Comparison of ENCODE assay signal across 19 cellular contexts in genomic region chr3:29349049-29349448, GRCh38.
DNase-seq lines count a peak whose midpoint lies in the region; ATAC-seq, FAIRE-seq and TF ChIP-seq lines count a peak whose summit lies in the region.
"Had no signal": no experiment of that assay in that cellular context is flagged by ENCODE, and none has a peak within 500 bp of the region (broad histone marks: within the 10 kb centered on the region; RNA-seq: fewer than 3 reads in every experiment).

No MANE protein-coding gene starts in this region.

- no peak for TF ChIP-seq POLR2A in GM12892 (IDR thresholded peaks at IDR 0.05; ENCODE audit: low read depth, low read length)

- 0 out of 2 replicates have a peak, but pooled peaks cover 3% of the 10 kb centered on the region for H3K27me3 ChIP-seq in OCI-LY3 (ENCODE audit: low read depth, low read length)
- no peaks in the 10 kb centered on the region for H3K27me3 ChIP-seq in osteoblast (ENCODE audit: insufficient read depth, low read length)

- peak overlapping the region; percentile 96 for H3K27ac Mint-ChIP-seq in chondrocyte (ENCODE audit: unreplicated experiment)
- H3K27ac Mint-ChIP-seq in activated CD8-positive, alpha-beta memory T cell treated with anti-CD3 and anti-CD28 coated beads, Interleukin-2, amount 10 ng/mL, durations not matched to agents 7 days and 5 days, result no peak overlapping the region
- H3K27ac Mint-ChIP-seq: B cell; CD4-positive, alpha-beta memory T cell; GM23338; HFFc6 had no signal

- H4K20me1 ChIP-seq in OCI-LY3 (ENCODE audit: insufficient read depth, low read length) (no peaks in the 10 kb centered on the region), osteoblast (ENCODE audit: insufficient read depth, low read length) (no peaks in the 10 kb centered on the region)

- no peaks in the 10 kb centered on the region for H3K27me3 Mint-ChIP-seq in chondrocyte (ENCODE audit: low read depth)
- no peaks in the 10 kb centered on the region for H3K27me3 Mint-ChIP-seq in activated CD8-positive, alpha-beta memory T cell treated with anti-CD3 and anti-CD28 coated beads, Interleukin-2, amount 10 ng/mL, durations not matched to agents 7 days and 5 days
- H3K27me3 Mint-ChIP-seq: B cell; CD4-positive, alpha-beta memory T cell had no signal

- no peak for ATAC-seq in activated CD8-positive, alpha-beta memory T cell treated with anti-CD3 and anti-CD28 coated beads, Interleukin-2, amount 10 ng/mL, durations not matched to agents 7 days and 5 days
- no peak for ATAC-seq in HG03342 (IDR thresholded peaks at IDR 0.05; ENCODE audit: unreplicated experiment)
- ATAC-seq: GM23338 had no signal

- H3K4me3 ChIP-seq in OCI-LY3 (ENCODE audit: low read length) (no peak overlapping the region), osteoblast (ENCODE audit: insufficient read depth, low read length) (no peak overlapping the region)
- H3K4me3 ChIP-seq: GM23338 had no signal

- H3K9ac ChIP-seq in OCI-LY3 (ENCODE audit: low read length), result no peak overlapping the region

- H3K36me3 Mint-ChIP-seq in chondrocyte (ENCODE audit: low read depth), result peaks cover 2% of the 10 kb centered on the region
- no peaks in the 10 kb centered on the region for H3K36me3 Mint-ChIP-seq in activated CD8-positive, alpha-beta memory T cell treated with anti-CD3 and anti-CD28 coated beads, Interleukin-2, amount 10 ng/mL, durations not matched to agents 7 days and 5 days
- H3K36me3 Mint-ChIP-seq: CD4-positive, alpha-beta memory T cell had no signal

- no peaks in the 10 kb centered on the region for H3K79me2 ChIP-seq in OCI-LY3 (ENCODE audit: low read length)
- H3K79me2 ChIP-seq in osteoblast (ENCODE audit: insufficient read depth, low read length), result peaks cover 81% of the 10 kb centered on the region

- H3K9me3 Mint-ChIP-seq in chondrocyte (ENCODE audit: low read depth), result no peaks in the 10 kb centered on the region
- H3K9me3 Mint-ChIP-seq in activated CD8-positive, alpha-beta memory T cell treated with anti-CD3 and anti-CD28 coated beads, Interleukin-2, amount 10 ng/mL, durations not matched to agents 7 days and 5 days (ENCODE audit: low read depth), result peaks cover 3% of the 10 kb centered on the region
- H3K9me3 Mint-ChIP-seq: GM23338, HFFc6 had no signal

- no peaks in the 10 kb centered on the region for H3K36me3 ChIP-seq in OCI-LY3 (replicated peaks; ENCODE audit: low read depth, low read length)
- H3K36me3 ChIP-seq in osteoblast (ENCODE audit: insufficient read depth, low read length), result no peaks in the 10 kb centered on the region

- H2AFZ ChIP-seq in OCI-LY3 (ENCODE audit: low read depth, low read length), result peak overlapping the region; percentile 31
- no peak overlapping the region for H2AFZ ChIP-seq in osteoblast (ENCODE audit: low read length)
- H2AFZ ChIP-seq: GM23338 had no signal

- FAIRE-seq in GM12892 (lab: Jason Lieb, UNC), result peak; percentile 36

- H3K4me2 ChIP-seq in OCI-LY3 (ENCODE audit: low read length) (no peak overlapping the region), osteoblast (ENCODE audit: insufficient read depth, low read length) (no peak overlapping the region)
- H3K4me2 ChIP-seq: GM23338 had no signal

- CTCF ChIA-PET in activated CD8-positive, alpha-beta memory T cell treated with anti-CD3 and anti-CD28 coated beads, Interleukin-2, amount 10 ng/mL, durations not matched to agents 7 days and 5 days (lab: Charles Lee), result no interaction called here

- no peak for TF ChIP-seq CTCF in OCI-LY3 (IDR thresholded peaks at IDR 0.05; ENCODE audit: low read depth, low read length)
- no peak for TF ChIP-seq CTCF in chondrocyte (IDR thresholded peaks at IDR 0.05)
- no peak for TF ChIP-seq CTCF in osteoblast (IDR thresholded peaks at IDR 0.05; ENCODE audit: extremely low read depth, low read depth, low read length)

- no peak for DNase-seq in GM12892 (ENCODE audit: insufficient read length)
- no peak for DNase-seq in chondrocyte (ENCODE audit: low spot score)
- DNase-seq in osteoblast (ENCODE audit: insufficient read length, low spot score, missing footprints), result no peak
- DNase-seq in activated CD8-positive, alpha-beta memory T cell treated with anti-CD3 and anti-CD28 coated beads, Interleukin-2, amount 10 ng/mL, durations not matched to agents 7 days and 5 days, result no peak
- DNase-seq in COLO829 (ENCODE audit: low spot score), result no peak
- no peak for DNase-seq in NCI-H2029 treated with DMSO at 0.1 percent for 48 hours (lab: John Stamatoyannopoulos, UW)
- DNase-seq: C1 segment of cervical spinal cord; CD4-positive, alpha-beta memory T cell; COR-L47; DMS153; DMS79 treated with DMSO at 0.1 percent for 48 hours; EL; HCEC 1CT; HFFc6; KG1 had no signal

- no peak overlapping the region for H3K27ac ChIP-seq in OCI-LY3 (ENCODE audit: low read length)
- H3K27ac ChIP-seq in osteoblast (ENCODE audit: low read depth, low read length), result peak overlapping the region; percentile 26

- no peak overlapping the region for H3K4me3 Mint-ChIP-seq in chondrocyte (ENCODE audit: unreplicated experiment)
- H3K4me3 Mint-ChIP-seq in activated CD8-positive, alpha-beta memory T cell treated with anti-CD3 and anti-CD28 coated beads, Interleukin-2, amount 10 ng/mL, durations not matched to agents 7 days and 5 days, result no peak overlapping the region
- H3K4me3 Mint-ChIP-seq: B cell; CD4-positive, alpha-beta memory T cell; GM23338; HFFc6 had no signal

- no peaks in the 10 kb centered on the region for H3K4me1 ChIP-seq in OCI-LY3 (ENCODE audit: low read length)
- peaks cover 25% of the 10 kb centered on the region for H3K4me1 ChIP-seq in osteoblast (ENCODE audit: insufficient read depth, low read length)

- H3K9me3 ChIP-seq in OCI-LY3 (ENCODE audit: insufficient read depth, low read length) (no peaks in the 10 kb centered on the region), osteoblast (ENCODE audit: low read depth, low read length) (no peaks in the 10 kb centered on the region)

- peaks cover 56% of the 10 kb centered on the region for H3K4me1 Mint-ChIP-seq in chondrocyte (ENCODE audit: low read depth)
- no peaks in the 10 kb centered on the region for H3K4me1 Mint-ChIP-seq in activated CD8-positive, alpha-beta memory T cell treated with anti-CD3 and anti-CD28 coated beads, Interleukin-2, amount 10 ng/mL, durations not matched to agents 7 days and 5 days
- H3K4me1 Mint-ChIP-seq: B cell; CD4-positive, alpha-beta memory T cell had no signal
